Comparison of ENCODE assay signal across 1 cellular context in genomic region chr1:27752372-27752771, GRCh38.
TF ChIP-seq lines count a peak whose summit lies in the region.

No MANE protein-coding gene starts in this region.

TF ChIP-seq in GM12878, 131 proteins besides CTCF, POLR2A, EP300 and RAD21:
- TF ChIP-seq TCF12 (IDR thresholded peaks at IDR 0.05; ENCODE audit: low read depth, low read length) (0 out of 2 replicates have a peak, but pooled peaks have one; percentile 21), NKRF (conservative IDR thresholded peaks at IDR 0.05) (no peak), RUNX3 (IDR thresholded peaks at IDR 0.05; ENCODE audit: low read length) (peak; percentile 79)
